24 cellular contexts compared by ENCODE assay signal in the genomic region with DNA sequence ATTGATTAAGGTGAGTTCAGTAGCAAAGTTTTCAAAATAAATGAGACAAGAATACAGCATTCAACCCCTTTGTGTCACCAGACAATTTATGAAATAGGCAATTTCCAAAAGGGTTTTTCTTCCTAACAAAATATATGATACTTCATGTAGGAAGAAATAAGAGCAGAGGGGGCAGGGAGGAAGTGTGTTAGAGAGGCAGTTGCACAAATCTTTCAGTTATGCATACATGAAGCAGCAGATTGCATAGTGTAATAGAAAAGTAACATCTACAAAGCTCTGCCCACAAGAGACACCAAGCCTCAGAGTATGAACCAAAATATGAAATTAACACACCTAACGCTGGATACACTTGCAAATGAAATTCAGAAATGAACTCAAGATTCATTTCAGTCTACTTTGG.
"Had no signal": no experiment of that assay in that cellular context is flagged by ENCODE, and none has a peak within 500 bp of the region (broad histone marks: within the 10 kb centered on the region; RNA-seq: fewer than 3 reads in every experiment).

No MANE protein-coding gene starts in this region.

- H3K4me1 ChIP-seq: breast epithelium, esophagus muscularis mucosa, testis, uterus had no signal

- H3K4me3 Mint-ChIP-seq: activated naive CD8-positive, alpha-beta T cell; activated T-cell treated with anti-CD3 and anti-CD28 coated beads, Interleukin-2, amount 50 U/mL, for 4 hours; central memory CD8-positive, alpha-beta T cell; effector memory CD8-positive, alpha-beta T cell; naive B cell; neural crest cell; stimulated activated effector memory CD8-positive, alpha-beta T cell treated with anti-CD3 and anti-CD28 coated beads, Interleukin-12 subunit alpha, Interleukin-12 subunit beta, amount 100 ng/mL, for 72 hours had no signal

- H3K27me3 ChIP-seq: breast epithelium, dorsolateral prefrontal cortex, esophagus muscularis mucosa, left lung, testis, uterus had no signal

- H3K36me3 ChIP-seq: breast epithelium, esophagus muscularis mucosa, left lung, uterus had no signal

- H3K27me3 Mint-ChIP-seq: activated naive CD8-positive, alpha-beta T cell; central memory CD8-positive, alpha-beta T cell; effector memory CD8-positive, alpha-beta T cell; naive B cell had no signal

- H3K27ac ChIP-seq: breast epithelium, dorsolateral prefrontal cortex, esophagus muscularis mucosa, left lung, testis, uterus had no signal

- H3K4me3 ChIP-seq: breast epithelium, dorsolateral prefrontal cortex, esophagus muscularis mucosa, left lung, lung, testis, uterus had no signal

- ATAC-seq: activated T-cell treated with anti-CD3 and anti-CD28 coated beads, Interleukin-2, amount 50 U/mL, for 4 hours; effector memory CD8-positive, alpha-beta T cell; left lung; sciatic nerve; stimulated activated effector memory CD8-positive, alpha-beta T cell treated with anti-CD3 and anti-CD28 coated beads, Interleukin-12 subunit alpha, Interleukin-12 subunit beta, amount 100 ng/mL, for 72 hours had no signal

- H3K36me3 Mint-ChIP-seq: naive B cell; stimulated activated effector memory CD8-positive, alpha-beta T cell treated with anti-CD3 and anti-CD28 coated beads, Interleukin-12 subunit alpha, Interleukin-12 subunit beta, amount 100 ng/mL, for 72 hours had no signal

- H3K9me3 Mint-ChIP-seq: activated T-cell treated with anti-CD3 and anti-CD28 coated beads, Interleukin-2, amount 50 U/mL, for 4 hours; activated T-helper 2 cell treated with anti-CD3 and anti-CD28 coated beads, Interferon-gamma antibody, Interleukin-2, Interleukin-4, amounts not matched to agents 10 μg/mL and 5 μg/mL and 100 μg/mL, durations not matched to agents 14 hours and 24 hours and 36 hours; central memory CD8-positive, alpha-beta T cell; effector memory CD8-positive, alpha-beta T cell; naive B cell; neural crest cell; stimulated activated effector memory CD8-positive, alpha-beta T cell treated with anti-CD3 and anti-CD28 coated beads, Interleukin-12 subunit alpha, Interleukin-12 subunit beta, amount 100 ng/mL, for 72 hours had no signal

- DNase-seq: activated CD4-positive, alpha-beta T cell treated with anti-CD3 and anti-CD28 coated beads, Interleukin-2, amount 50 U/mL, for 48 hours; activated CD8-positive, alpha-beta memory T cell treated with anti-CD3 and anti-CD28 coated beads, Interleukin-2, amount 50 U/mL, for 48 hours; activated naive CD4-positive, alpha-beta T cell; activated T-cell treated with anti-CD3 and anti-CD28 coated beads, Interleukin-2, amount 50 U/mL, for 4 hours; dorsolateral prefrontal cortex; effector memory CD8-positive, alpha-beta T cell; hippocampal formation; kidney glomerular epithelial cell; left lung; naive B cell; small intestine; stimulated activated CD4-positive, alpha-beta T cell treated with anti-CD3 and anti-CD28 coated beads, Interleukin-2, amount 100 ng/mL, for 24 hours; testis; trophoblast cell; uterus had no signal

- H3K27ac Mint-ChIP-seq: activated naive CD8-positive, alpha-beta T cell; activated T-helper 2 cell treated with anti-CD3 and anti-CD28 coated beads, Interferon-gamma antibody, Interleukin-2, Interleukin-4, amounts not matched to agents 10 μg/mL and 5 μg/mL and 100 μg/mL, durations not matched to agents 14 hours and 24 hours and 36 hours; effector memory CD8-positive, alpha-beta T cell; stimulated activated effector memory CD8-positive, alpha-beta T cell treated with anti-CD3 and anti-CD28 coated beads, Interleukin-12 subunit alpha, Interleukin-12 subunit beta, amount 100 ng/mL, for 72 hours had no signal
